9 cellular contexts compared by ENCODE assay signal in the genomic region with DNA sequence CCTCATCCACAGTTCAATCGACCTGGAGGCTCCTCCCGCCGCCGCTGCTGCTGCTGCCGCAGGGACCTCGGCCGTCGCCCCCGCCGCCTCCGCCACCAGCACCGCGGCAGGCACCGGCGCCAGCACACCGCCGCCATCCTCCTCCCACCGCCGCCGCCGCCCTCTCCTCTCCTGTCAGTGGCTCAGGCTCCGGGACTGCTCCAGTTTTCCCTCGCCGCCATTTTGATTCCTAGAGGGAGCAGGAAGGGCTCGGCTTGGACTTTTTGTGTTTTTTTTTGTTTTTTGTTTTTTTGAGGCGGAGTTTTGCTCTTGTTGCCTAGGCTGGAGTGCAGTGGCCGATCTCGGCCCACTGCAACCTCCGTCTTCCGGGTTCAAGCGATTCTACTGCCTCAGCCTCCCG. TPM values are rescaled to one million over a fixed set of nuclear protein-coding genes. Genes with fewer than 3 reads are reported as not detected.
DNase-seq lines count a peak whose midpoint lies in the region; ATAC-seq and TF ChIP-seq lines count a peak whose summit lies in the region.
"Had no signal": no experiment of that assay in that cellular context is flagged by ENCODE, and none has a peak within 500 bp of the region (broad histone marks: within the 10 kb centered on the region; RNA-seq: fewer than 3 reads in every experiment).

No MANE protein-coding gene starts in this region.

- no peak for TF ChIP-seq EP300 in esophagus muscularis mucosa (IDR thresholded peaks at IDR 0.05)

- intact Hi-C loops in activated CD4-positive, alpha-beta T cell treated with anti-CD3 and anti-CD28 coated beads, Interleukin-2, amount 10 ng/mL, durations not matched to agents 24 days and 14 days (cut with micrococcal nuclease) = no loop called here
- intact Hi-C loops in esophagus muscularis mucosa (cut with DNase I) = no loop called here

- peak overlapping the region; percentile 25 to 39 (median 34) for H3K4me3 ChIP-seq in esophagus muscularis mucosa

- 43% methylated on average over 31 of the region's 32 CpGs for WGBS in esophagus muscularis mucosa

- no peak overlapping the region for H3K27ac ChIP-seq in esophagus muscularis mucosa (replicated peaks in 1 of 4)

- DNase-seq in HuH-7.5 (ENCODE audit: low spot score) (peak; percentile 22), esophagus muscularis mucosa (ENCODE audit: extremely low spot score) (no peak), germinal center (ENCODE audit: low spot score) (no peak), NCI-H524 (lab: John Stamatoyannopoulos, UW) (no peak)
- DNase-seq in activated CD4-positive, alpha-beta T cell treated with anti-CD3 and anti-CD28 coated beads, Interleukin-2, amount 10 ng/mL, durations not matched to agents 24 days and 14 days = peak; percentile 80
- peak; percentile 15 for DNase-seq in stimulated activated CD4-positive, alpha-beta T cell treated with anti-CD3 and anti-CD28 coated beads, Interleukin-15, amount 100 ng/mL, for 24 hours
- DNase-seq: NCI-H1436 treated with DMSO at 0.1 percent for 48 hours had no signal

- H3K36me3 ChIP-seq in esophagus muscularis mucosa = no peaks in the 10 kb centered on the region

- H3K4me1 Mint-ChIP-seq in activated CD4-positive, alpha-beta T cell treated with anti-CD3 and anti-CD28 coated beads, Interleukin-2, amount 10 ng/mL, durations not matched to agents 24 days and 14 days = peaks cover 15% of the 10 kb centered on the region

- H3K4me3 Mint-ChIP-seq in activated CD4-positive, alpha-beta T cell treated with anti-CD3 and anti-CD28 coated beads, Interleukin-2, amount 10 ng/mL, durations not matched to agents 24 days and 14 days = peak overlapping the region; percentile 82

- H3K9me3 Mint-ChIP-seq in activated CD4-positive, alpha-beta T cell treated with anti-CD3 and anti-CD28 coated beads, Interleukin-2, amount 10 ng/mL, durations not matched to agents 24 days and 14 days = no peaks in the 10 kb centered on the region

- no peaks in the 10 kb centered on the region for H3K27me3 Mint-ChIP-seq in activated CD4-positive, alpha-beta T cell treated with anti-CD3 and anti-CD28 coated beads, Interleukin-2, amount 10 ng/mL, durations not matched to agents 24 days and 14 days

- peak overlapping the region; percentile 81 for H3K27ac Mint-ChIP-seq in activated CD4-positive, alpha-beta T cell treated with anti-CD3 and anti-CD28 coated beads, Interleukin-2, amount 10 ng/mL, durations not matched to agents 24 days and 14 days

- ATAC-seq in GM19455 (IDR thresholded peaks at IDR 0.05; ENCODE audit: unreplicated experiment) (no peak), GM21447 (IDR thresholded peaks at IDR 0.05; ENCODE audit: unreplicated experiment) (no peak)

- H3K36me3 Mint-ChIP-seq in activated CD4-positive, alpha-beta T cell treated with anti-CD3 and anti-CD28 coated beads, Interleukin-2, amount 10 ng/mL, durations not matched to agents 24 days and 14 days (ENCODE audit: low read depth) = peaks cover 18% of the 10 kb centered on the region

- no peaks in the 10 kb centered on the region for H3K27me3 ChIP-seq in esophagus muscularis mucosa

- TF ChIP-seq CTCF in esophagus muscularis mucosa (IDR thresholded peaks at IDR 0.05) = no peak

- peaks cover 10 to 16% (median 15%) of the 10 kb centered on the region in 4 donors for H3K4me1 ChIP-seq in esophagus muscularis mucosa

- TF ChIP-seq POLR2A in esophagus muscularis mucosa (IDR thresholded peaks at IDR 0.05; ENCODE audit: low read depth) = no peak

- no peaks in the 10 kb centered on the region for H3K9me3 ChIP-seq in esophagus muscularis mucosa

RNA-seq across cellular contexts. Expression of a gene that starts 3.0 kb away (rescaled TPM):
- 107 and 112 TPM in 2 replicates for total RNA-seq in activated CD4-positive, alpha-beta T cell treated with anti-CD3 and anti-CD28 coated beads, Interleukin-2, amount 10 ng/mL, durations not matched to agents 24 days and 14 days
- total RNA-seq in esophagus muscularis mucosa = under 1 TPM in 2 of 4 donors, not detected in 2; 0.17 to 0.32 TPM

RNA-seq across cellular contexts. Expression of a gene that starts 58.4 kb away (rescaled TPM):
- 39.5 and 43.6 TPM in 2 replicates for total RNA-seq in activated CD4-positive, alpha-beta T cell treated with anti-CD3 and anti-CD28 coated beads, Interleukin-2, amount 10 ng/mL, durations not matched to agents 24 days and 14 days
- 10 to 100 TPM; 64.4 to 93.6 (median 79.6) TPM for total RNA-seq in esophagus muscularis mucosa

Comparison
In these comparisons a context has a peak if more than half of its experiments do, and no peak if none do; other contexts are left out.
1. DNase-seq: peak in HuH-7.5 (single experiment), activated CD4-positive, alpha-beta T cell treated with anti-CD3 and anti-CD28 coated beads, Interleukin-2, amount 10 ng/mL, durations not matched to agents 24 days and 14 days (single experiment) and stimulated activated CD4-positive, alpha-beta T cell treated with anti-CD3 and anti-CD28 coated beads, Interleukin-15, amount 100 ng/mL, for 24 hours (single experiment); none in esophagus muscularis mucosa (single experiment), germinal center (single experiment) and NCI-H524 (0 of 2).
2. RNA of a gene that starts 3.0 kb away (total RNA-seq): 107 to 112 TPM in activated CD4-positive, alpha-beta T cell treated with anti-CD3 and anti-CD28 coated beads, Interleukin-2, amount 10 ng/mL, durations not matched to agents 24 days and 14 days; 0.17 to 0.32 TPM in esophagus muscularis mucosa; every median in the first group is over 10 times any median in the second.